9 cellular contexts compared by ENCODE assay signal in the genomic region with DNA sequence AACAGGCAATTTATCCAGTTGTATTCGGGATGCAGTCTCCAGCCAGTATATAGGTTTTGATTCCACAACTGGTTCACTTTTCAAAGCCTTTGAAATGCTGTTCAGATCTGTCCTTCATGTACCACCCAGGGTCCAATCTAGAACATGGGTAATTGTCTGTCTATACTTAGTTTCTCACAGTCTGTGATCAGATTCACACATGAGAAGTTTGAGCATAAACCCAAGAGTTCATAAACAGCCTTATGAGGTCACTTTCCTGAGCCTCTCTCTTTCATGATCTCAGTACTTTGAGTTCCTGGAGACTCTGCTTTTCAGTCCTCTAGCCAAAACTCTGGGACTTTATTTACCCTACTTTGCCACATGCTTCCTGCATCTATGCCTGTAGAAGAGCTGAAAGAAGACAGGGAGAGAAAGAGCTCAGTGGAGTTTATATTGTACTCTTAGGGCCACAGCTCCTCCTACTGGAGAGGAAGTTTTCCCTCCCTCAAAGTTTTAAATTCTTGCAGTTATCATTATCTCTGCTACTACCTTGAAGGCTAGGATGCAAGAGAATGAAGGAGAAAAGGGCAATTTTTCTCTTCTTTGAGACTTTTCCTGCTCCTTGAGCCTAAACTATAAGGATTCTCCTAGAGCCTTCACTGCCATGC.
DNase-seq lines count a peak whose midpoint lies in the region; ATAC-seq and TF ChIP-seq lines count a peak whose summit lies in the region.
"Had no signal": no experiment of that assay in that cellular context is flagged by ENCODE, and none has a peak within 500 bp of the region (broad histone marks: within the 10 kb centered on the region; RNA-seq: fewer than 3 reads in every experiment).

No MANE protein-coding gene starts in this region.

- H3K4me1 ChIP-seq in Caco-2, result no peaks in the 10 kb centered on the region
- no peaks in the 10 kb centered on the region for H3K4me1 ChIP-seq in PC-9 (replicated peaks; ENCODE audit: insufficient read depth)
- H3K4me1 ChIP-seq in neural progenitor cell, result no peaks in the 10 kb centered on the region
- no peaks in the 10 kb centered on the region for H3K4me1 ChIP-seq in effector memory CD4-positive, alpha-beta T cell (ENCODE audit: control insufficient read depth, insufficient read depth, low read length, poor library complexity, severe bottlenecking)
- H3K4me1 ChIP-seq: SJCRH30 had no signal

- H3K27me3 Mint-ChIP-seq in Caco-2 (ENCODE audit: insufficient read depth, unreplicated experiment) (peaks cover 5% of the 10 kb centered on the region), neural progenitor cell (ENCODE audit: insufficient read depth, low read depth) (no peaks in the 10 kb centered on the region)
- H3K27me3 Mint-ChIP-seq in activated naive CD8-positive, alpha-beta T cell treated with anti-CD3 and anti-CD28 coated beads, Interleukin-2, amount 50 U/mL, for 24 hours, result no peaks in the 10 kb centered on the region

- H3K9me3 Mint-ChIP-seq in Caco-2 (ENCODE audit: unreplicated experiment) (no peaks in the 10 kb centered on the region), neural progenitor cell (peaks cover 7% of the 10 kb centered on the region)
- peaks cover 10% of the 10 kb centered on the region for H3K9me3 Mint-ChIP-seq in activated naive CD8-positive, alpha-beta T cell treated with anti-CD3 and anti-CD28 coated beads, Interleukin-2, amount 50 U/mL, for 24 hours

- H2AFZ ChIP-seq in PC-9 (no peak overlapping the region), neural progenitor cell (replicated peaks) (no peak overlapping the region)

- TF ChIP-seq CTCF in Caco-2 (IDR thresholded peaks at IDR 0.05; ENCODE audit: insufficient read depth in 1 of 2, low read depth in 1 of 2, low read length in 1 of 2, severe bottlenecking in 1 of 2, unreplicated experiment in 1 of 2), result peak; percentile 56 to 72
- peak; percentile 68 for TF ChIP-seq CTCF in PC-9 (conservative IDR thresholded peaks at IDR 0.05)
- TF ChIP-seq CTCF in neural progenitor cell (IDR thresholded peaks at IDR 0.05), result peak; percentile 81

- H3F3A ChIP-seq in PC-9 (ENCODE audit: insufficient read depth, low read depth) (no peaks in the 10 kb centered on the region), neural progenitor cell (ENCODE audit: low read depth) (no peaks in the 10 kb centered on the region)

- H3K36me3 ChIP-seq in Caco-2 (ENCODE audit: control insufficient read depth, insufficient read depth, low read length) (no peaks in the 10 kb centered on the region), PC-9 (ENCODE audit: low read depth) (no peaks in the 10 kb centered on the region), neural progenitor cell (no peaks in the 10 kb centered on the region)
- H3K36me3 ChIP-seq in effector memory CD4-positive, alpha-beta T cell (ENCODE audit: control insufficient read depth, insufficient read depth, low read length), result no peaks in the 10 kb centered on the region

- no peak overlapping the region for H3K4me3 ChIP-seq in Caco-2 (ENCODE audit: low read depth, low read length)
- H3K4me3 ChIP-seq in PC-9, result no peak overlapping the region
- no peak overlapping the region for H3K4me3 ChIP-seq in neural progenitor cell
- H3K4me3 ChIP-seq in effector memory CD4-positive, alpha-beta T cell (ENCODE audit: insufficient read depth, low read depth, low read length, poor library complexity, severe bottlenecking), result no peak overlapping the region
- H3K4me3 ChIP-seq: SJCRH30 had no signal

- ATAC-seq in GM19467 (IDR thresholded peaks at IDR 0.05; ENCODE audit: unreplicated experiment) (peak; percentile 69), HG03097 (IDR thresholded peaks at IDR 0.05; ENCODE audit: low FRiP score, unreplicated experiment) (no peak)
- ATAC-seq in activated naive CD8-positive, alpha-beta T cell treated with anti-CD3 and anti-CD28 coated beads, Interleukin-2, amount 50 U/mL, for 24 hours, result no peak

- no peaks in the 10 kb centered on the region for H4K20me1 ChIP-seq in PC-9 (ENCODE audit: insufficient read depth)
- H4K20me1 ChIP-seq in neural progenitor cell (ENCODE audit: low read depth), result no peaks in the 10 kb centered on the region

- H3K4me1 Mint-ChIP-seq in Caco-2 (ENCODE audit: low read depth, unreplicated experiment) (no peaks in the 10 kb centered on the region), neural progenitor cell (no peaks in the 10 kb centered on the region)
- H3K4me1 Mint-ChIP-seq in activated naive CD8-positive, alpha-beta T cell treated with anti-CD3 and anti-CD28 coated beads, Interleukin-2, amount 50 U/mL, for 24 hours, result peaks cover 3% of the 10 kb centered on the region

- H3K27ac Mint-ChIP-seq in Caco-2 (ENCODE audit: unreplicated experiment), result no peak overlapping the region
- H3K27ac Mint-ChIP-seq in neural progenitor cell, result no peak overlapping the region
- H3K27ac Mint-ChIP-seq in activated naive CD8-positive, alpha-beta T cell treated with anti-CD3 and anti-CD28 coated beads, Interleukin-2, amount 50 U/mL, for 24 hours, result no peak overlapping the region

- H3K27ac ChIP-seq in PC-9 (no peak overlapping the region), neural progenitor cell (no peak overlapping the region)
- no peak overlapping the region for H3K27ac ChIP-seq in effector memory CD4-positive, alpha-beta T cell (ENCODE audit: insufficient read depth, low read length, poor library complexity, severe bottlenecking)
- H3K27ac ChIP-seq: SJCRH30 had no signal

- intact Hi-C loops in Caco-2 (cut with micrococcal nuclease; ENCODE audit: unreplicated experiment), result loop anchor here (1.0 to 5.0 kb wide), 4 partner anchors 279 to 804 kb away; no protein-coding TSS in a partner anchor
- intact Hi-C loops in PC-9 (cut with micrococcal nuclease; ENCODE audit: unreplicated experiment), result loop anchor here (1.0 to 5.0 kb wide), 3 partner anchors 459 to 804 kb away; no protein-coding TSS in a partner anchor

- TF ChIP-seq POLR2A in erythroblast (IDR thresholded peaks at IDR 0.05; ENCODE audit: low read length), result no peak

- no peaks in the 10 kb centered on the region for H3K27me3 ChIP-seq in Caco-2 (replicated peaks; ENCODE audit: control insufficient read depth, insufficient read depth, low read length)
- H3K27me3 ChIP-seq in PC-9 (ENCODE audit: insufficient read depth, low read depth), result no peaks in the 10 kb centered on the region
- no peaks in the 10 kb centered on the region for H3K27me3 ChIP-seq in neural progenitor cell
- no peaks in the 10 kb centered on the region for H3K27me3 ChIP-seq in effector memory CD4-positive, alpha-beta T cell (replicated peaks; ENCODE audit: control insufficient read depth, insufficient read depth, low read length, poor library complexity, severe bottlenecking)
- H3K27me3 ChIP-seq: SJCRH30 had no signal

- H3K4me2 ChIP-seq in PC-9 (no peak overlapping the region), neural progenitor cell (no peak overlapping the region)

- no peaks in the 10 kb centered on the region for H3K36me3 Mint-ChIP-seq in Caco-2 (ENCODE audit: insufficient read depth, unreplicated experiment)
- H3K36me3 Mint-ChIP-seq in neural progenitor cell, result peaks cover 8% of the 10 kb centered on the region
- peaks cover 27% of the 10 kb centered on the region for H3K36me3 Mint-ChIP-seq in activated naive CD8-positive, alpha-beta T cell treated with anti-CD3 and anti-CD28 coated beads, Interleukin-2, amount 50 U/mL, for 24 hours (ENCODE audit: low read depth)

- BruUV-seq in Caco-2 (replicated peaks; lab: Mats Ljungman, UMichigan) (no TSS peak), PC-9 (replicated peaks; lab: Mats Ljungman, UMichigan) (no TSS peak)

- CTCF ChIA-PET in Caco-2 (lab: Charles Lee), result interaction anchor here (0.5 to 1.8 kb wide), 5 partner anchors 23 to 739 kb away, joined by 3 to 12 read pairs (median 4); no protein-coding TSS in a partner anchor
- CTCF ChIA-PET in PC-9 (lab: Charles Lee), result interaction anchor here (0.6 to 1.2 kb wide), 6 partner anchors 113 to 803 kb away, joined by 3 to 7 read pairs (median 4); a partner anchor contains a TSS

- DNase-seq in Caco-2 (peak in 1 of 2 experiments; percentile 32), PC-9 (peak in 1 of 2 experiments; percentile 19), erythroblast (lab: John Stamatoyannopoulos, UW) (peak; percentile 4 to 43), neural progenitor cell (ENCODE audit: low spot score) (peak; percentile 71)
- DNase-seq in activated naive CD8-positive, alpha-beta T cell treated with anti-CD3 and anti-CD28 coated beads, Interleukin-2, amount 50 U/mL, for 24 hours, result no peak
- DNase-seq in effector memory CD4-positive, alpha-beta T cell, result no peak

- no peaks in the 10 kb centered on the region for H3K79me2 ChIP-seq in PC-9 (ENCODE audit: low read depth)
- H3K79me2 ChIP-seq in neural progenitor cell (ENCODE audit: low read depth), result no peaks in the 10 kb centered on the region

- POLR2A ChIA-PET in Caco-2 (lab: Charles Lee), result no interaction called here
- POLR2A ChIA-PET in PC-9 (lab: Charles Lee; ENCODE audit: unreplicated experiment), result interaction anchor here (0.7 kb wide), 1 partner anchor 404 kb away, joined by 3 read pairs; no protein-coding TSS in a partner anchor

- H3K4me3 Mint-ChIP-seq in Caco-2 (ENCODE audit: unreplicated experiment) (no peak overlapping the region), neural progenitor cell (no peak overlapping the region)
- H3K4me3 Mint-ChIP-seq in activated naive CD8-positive, alpha-beta T cell treated with anti-CD3 and anti-CD28 coated beads, Interleukin-2, amount 50 U/mL, for 24 hours, result no peak overlapping the region

- no peak overlapping the region for H3K9ac ChIP-seq in neural progenitor cell

- H3K9me2 ChIP-seq in PC-9 (ENCODE audit: insufficient read depth), result no peaks in the 10 kb centered on the region

- H3K9me3 ChIP-seq in Caco-2 (no peaks in the 10 kb centered on the region; the same call in 1 of the 2 replicates), PC-9 (ENCODE audit: insufficient read depth, low read depth) (no peaks in the 10 kb centered on the region), neural progenitor cell (ENCODE audit: low read depth) (no peaks in the 10 kb centered on the region)
- no peaks in the 10 kb centered on the region for H3K9me3 ChIP-seq in effector memory CD4-positive, alpha-beta T cell (ENCODE audit: control insufficient read depth, low read length)

Comparison
In these comparisons a context has a peak if more than half of its experiments do, and no peak if none do; other contexts are left out.
1. DNase-seq: peak in erythroblast (2 of 2) and neural progenitor cell (single experiment); none in activated naive CD8-positive, alpha-beta T cell treated with anti-CD3 and anti-CD28 coated beads, Interleukin-2, amount 50 U/mL, for 24 hours (single experiment) and effector memory CD4-positive, alpha-beta T cell (0 of 3).
2. Peak in every context shown above with its lines, with median percentiles within 50 percentile points of each other: CTCF ChIP-seq.